In genomic region chr11:126339073-126339865, GRCh38 we compare ENCODE assay signal across 12 cellular contexts. TPM values are rescaled to one million over a fixed set of nuclear protein-coding genes. Genes with fewer than 3 reads are reported as not detected.
DNase-seq lines count a peak whose midpoint lies in the region; ATAC-seq, FAIRE-seq and TF ChIP-seq lines count a peak whose summit lies in the region.
"Had no signal": no experiment of that assay in that cellular context is flagged by ENCODE, and none has a peak within 500 bp of the region (broad histone marks: within the 10 kb centered on the region; RNA-seq: fewer than 3 reads in every experiment).

No MANE protein-coding gene starts in this region.

- H3K27ac ChIP-seq in kidney (ENCODE audit: low read depth in 2 of 2, low read length in 2 of 2) (peak overlapping the region; percentile 33 to 38), aorta (ENCODE audit: low read depth in 1 of 2, low read length in 2 of 2) (no peak overlapping the region)

- ATAC-seq in Right ventricle myocardium inferior (no peak), aorta (ENCODE audit: low FRiP score) (no peak)

- TF ChIP-seq CTCF in kidney (IDR thresholded peaks at IDR 0.05; ENCODE audit: borderline replicate concordance, extremely low read depth, insufficient read depth), result no peak

- H3K36me3 ChIP-seq in kidney (ENCODE audit: control insufficient read depth in 1 of 2, insufficient read depth in 2 of 2, low read length in 2 of 2) (peaks cover 11 to 16% of the 10 kb centered on the region in 2 donors), aorta (ENCODE audit: control insufficient read depth in 1 of 2, insufficient read depth in 2 of 2, low read length in 1 of 2) (peaks cover 0 to 2% of the 10 kb centered on the region in 2 donors)

- H3K27me3 ChIP-seq in aorta (ENCODE audit: control insufficient read depth in 1 of 2, insufficient read depth in 2 of 2, low read length in 1 of 2), result no peaks in the 10 kb centered on the region

- intact Hi-C loops in cardiac septum (cut with DNase I) (no loop called here), Right ventricle myocardium inferior (cut with DNase I) (no loop called here), kidney (cut with DNase I) (no loop called here), aorta (cut with DNase I) (no loop called here)

- no peak overlapping the region for H3K9ac ChIP-seq in kidney (ENCODE audit: low read length in 2 of 2)

- H3K4me1 ChIP-seq in kidney (ENCODE audit: control insufficient read depth in 1 of 2, insufficient read depth in 1 of 2, low read depth in 1 of 2, low read length in 2 of 2) (peaks cover 11 to 27% of the 10 kb centered on the region in 2 donors), aorta (ENCODE audit: control insufficient read depth in 1 of 2, insufficient read depth in 2 of 2, low read length in 2 of 2) (no peaks in the 10 kb centered on the region)

- DNase-seq in cardiac septum (ENCODE audit: low spot score) (peak; percentile 64), Right ventricle myocardium inferior (ENCODE audit: missing footprints) (no peak), kidney (no peak), aorta (peak; percentile 17 to 39), mucosa of gallbladder (ENCODE audit: low spot score) (no peak)
- no peak for DNase-seq in stimulated activated CD4-positive, alpha-beta T cell treated with anti-CD3 and anti-CD28 coated beads, Interleukin-4, amount 100 ng/mL, for 24 hours
- DNase-seq: HCEC 1CT; NCI-H187; NCI-H774; stimulated activated CD4-positive, alpha-beta T cell treated with anti-CD3 and anti-CD28 coated beads, Interleukin-4, amount 100 ng/mL, for 4 hours; substantia nigra had no signal

- H3K4me3 ChIP-seq in kidney (ENCODE audit: low read length in 2 of 2), result no peak overlapping the region
- no peak overlapping the region for H3K4me3 ChIP-seq in aorta (ENCODE audit: low read length in 2 of 2)

- WGBS in aorta, 2 donors, result 79 to 83% methylated on average over 15 of the region's 15 CpGs

- H3K9me3 ChIP-seq in kidney (ENCODE audit: control insufficient read depth in 1 of 2, low read length in 2 of 2), result no peaks in the 10 kb centered on the region
- H3K9me3 ChIP-seq in aorta (ENCODE audit: control insufficient read depth, low read length), result no peaks in the 10 kb centered on the region

- no peak for FAIRE-seq in kidney (lab: Jason Lieb, UNC)
- FAIRE-seq: GM12891 had no signal

RNA-seq across cellular contexts. Expression of gene ST3GAL4, which starts 16.2 kb away (rescaled TPM):
- 55.1 TPM for total RNA-seq in cardiac septum
- 45.1 TPM for total RNA-seq in Right ventricle myocardium inferior
- total RNA-seq in kidney, result 27.4 TPM
- polyA plus RNA-seq in kidney (ENCODE audit: insufficient read depth, low read depth, low replicate concordance), result 72.8 TPM
- 10 to 100 TPM; 26.5 to 36.3 TPM for total RNA-seq in aorta
- polyA plus RNA-seq in aorta, result 10 to 100 TPM; 25.4 to 29.9 TPM
- total RNA-seq in mucosa of gallbladder, result 19.4 TPM

RNA-seq across cellular contexts. Expression of gene DCPS, which starts 35.4 kb away (rescaled TPM):
- total RNA-seq in cardiac septum, result 9.9 TPM
- 10.8 TPM for total RNA-seq in Right ventricle myocardium inferior
- 24.2 TPM for total RNA-seq in kidney
- polyA plus RNA-seq in kidney (ENCODE audit: insufficient read depth, low read depth, low replicate concordance), result 23.9 TPM
- 1 to 10 TPM; 9.0 to 9.9 TPM for total RNA-seq in aorta
- 1 to 10 TPM; 7.9 to 9.6 TPM for polyA plus RNA-seq in aorta
- total RNA-seq in mucosa of gallbladder, result 34.6 TPM

RNA-seq across cellular contexts. Expression of gene TIRAP, which starts 56.4 kb away (rescaled TPM):
- total RNA-seq in cardiac septum (8.4 TPM), Right ventricle myocardium inferior (6.5 TPM), kidney (12.1 TPM), aorta (10 to 100 TPM in 1 of 2 donors, 1 to 10 TPM in 1; 9.5 to 17.3 TPM), mucosa of gallbladder (20.7 TPM)
- polyA plus RNA-seq in kidney (ENCODE audit: insufficient read depth, low read depth, low replicate concordance) (5.8 TPM), aorta (10 to 100 TPM in 1 of 2 donors, 1 to 10 TPM in 1; 4.9 to 10.7 TPM)

Comparison
In these comparisons a context has a peak if more than half of its experiments do, and no peak if none do; other contexts are left out.
1. DNase-seq: peak in cardiac septum (single experiment) and aorta (2 of 2); none in Right ventricle myocardium inferior (single experiment), kidney (single experiment), mucosa of gallbladder (single experiment) and stimulated activated CD4-positive, alpha-beta T cell treated with anti-CD3 and anti-CD28 coated beads, Interleukin-4, amount 100 ng/mL, for 24 hours (single experiment).
2. H3K27ac ChIP-seq: peak in kidney (2 of 2); none in aorta (0 of 2).